Comparison of ENCODE assay signal across 11 cellular contexts in the genomic region with DNA sequence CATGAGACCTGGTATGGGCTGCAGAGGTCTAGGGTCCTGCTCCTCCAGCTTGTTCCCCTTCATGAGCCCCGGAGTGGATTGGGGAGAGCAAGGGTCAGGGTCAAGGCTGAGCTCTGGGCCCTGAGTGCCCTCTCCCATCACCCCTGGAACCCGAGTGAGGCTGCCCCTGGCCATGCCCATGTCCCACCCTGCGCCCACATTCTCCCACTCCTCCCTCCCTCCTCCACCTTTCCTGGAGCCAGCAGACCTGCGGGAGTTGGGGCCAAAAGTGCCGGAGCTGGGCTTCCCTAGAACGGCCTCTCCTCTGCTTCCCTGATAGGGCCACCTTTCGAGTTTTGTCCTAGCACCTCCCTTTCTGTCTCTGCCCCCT. TPM values are rescaled to one million over a fixed set of nuclear protein-coding genes. Genes with fewer than 3 reads are reported as not detected.
DNase-seq lines count a peak whose midpoint lies in the region; ATAC-seq and TF ChIP-seq lines count a peak whose summit lies in the region.
"Had no signal": no experiment of that assay in that cellular context is flagged by ENCODE, and none has a peak within 500 bp of the region (broad histone marks: within the 10 kb centered on the region; RNA-seq: fewer than 3 reads in every experiment).

No MANE protein-coding gene starts in this region.

- no peak for TF ChIP-seq CTCF in Caco-2 (IDR thresholded peaks at IDR 0.05; ENCODE audit: insufficient read depth in 1 of 2, low read depth in 1 of 2, low read length in 1 of 2, severe bottlenecking in 1 of 2, unreplicated experiment in 1 of 2)
- TF ChIP-seq CTCF in RWPE2 (IDR thresholded peaks at IDR 0.05; ENCODE audit: poor library complexity, severe bottlenecking) = no peak

- peak overlapping the region; percentile 27 for H4K91ac ChIP-seq in trophoblast cell (ENCODE audit: low read depth, low read length)

- no peak overlapping the region for H2BK120ac ChIP-seq in trophoblast cell (ENCODE audit: insufficient read depth, low read length, poor library complexity)

- H3K4me1 Mint-ChIP-seq in Caco-2 (ENCODE audit: low read depth, unreplicated experiment) = peaks cover 62% of the 10 kb centered on the region
- H3K4me1 Mint-ChIP-seq in stimulated activated naive B cell treated with anti-CD40 and anti-IgM and Interleukin-4, amounts not matched to agents 10 μg/mL and 1 μg/mL and 100 μg/mL, for 72 hours = peaks cover 0 to 4% of the 10 kb centered on the region in 2 donors

- H3K4me2 ChIP-seq in trophoblast cell (ENCODE audit: low read length) = no peak overlapping the region

- H2AK5ac ChIP-seq in trophoblast cell (ENCODE audit: low read length) = peak overlapping the region; percentile 60

- peak overlapping the region; percentile 87 for H2BK12ac ChIP-seq in trophoblast cell (ENCODE audit: low read length)

- no peak overlapping the region for H3K9ac ChIP-seq in trophoblast cell (ENCODE audit: low read length)

- peaks cover 14% of the 10 kb centered on the region for H3K36me3 Mint-ChIP-seq in Caco-2 (ENCODE audit: insufficient read depth, unreplicated experiment)
- H3K36me3 Mint-ChIP-seq in stimulated activated naive B cell treated with anti-CD40 and anti-IgM and Interleukin-4, amounts not matched to agents 10 μg/mL and 1 μg/mL and 100 μg/mL, for 72 hours = no peaks in the 10 kb centered on the region

- no peak for ATAC-seq in RWPE2 (ENCODE audit: low read depth)
- ATAC-seq in stimulated activated naive B cell treated with anti-CD40 and anti-IgM and Interleukin-4, amounts not matched to agents 10 μg/mL and 1 μg/mL and 100 μg/mL, for 72 hours (replicated peaks) = no peak

- H3K4ac ChIP-seq in trophoblast cell (ENCODE audit: low read depth, low read length) = peak overlapping the region; percentile 23

- H4K8ac ChIP-seq in trophoblast cell (ENCODE audit: low read depth, low read length) = peak overlapping the region; percentile 3

- H3K4me1 ChIP-seq in Caco-2 = peaks cover 82% of the 10 kb centered on the region
- peaks cover 41% of the 10 kb centered on the region for H3K4me1 ChIP-seq in RWPE2 (ENCODE audit: insufficient read depth, poor library complexity, severe bottlenecking)
- peaks cover 11% of the 10 kb centered on the region for H3K4me1 ChIP-seq in iPS DF 6.9 (ENCODE audit: control insufficient read depth, insufficient read depth, low read length)
- peaks cover 44 to 59% of the 10 kb centered on the region in 2 experiments for H3K4me1 ChIP-seq in trophoblast cell (ENCODE audit: control insufficient read depth in 1 of 2, insufficient read depth in 2 of 2, low read length in 2 of 2)
- H3K4me1 ChIP-seq in SJCRH30 = peaks cover 37% of the 10 kb centered on the region

- H3K36me3 ChIP-seq in Caco-2 (ENCODE audit: control insufficient read depth, insufficient read depth, low read length) (no peaks in the 10 kb centered on the region), RWPE2 (ENCODE audit: low read depth) (peaks cover 36% of the 10 kb centered on the region), iPS DF 6.9 (ENCODE audit: control insufficient read depth, insufficient read depth, low read length) (no peaks in the 10 kb centered on the region), trophoblast cell (ENCODE audit: control insufficient read depth in 1 of 2, insufficient read depth in 2 of 2, low read length in 2 of 2) (no peaks in the 10 kb centered on the region), SJCRH30 (no peaks in the 10 kb centered on the region)

- no peaks in the 10 kb centered on the region for H3K79me2 ChIP-seq in trophoblast cell (ENCODE audit: control insufficient read depth, insufficient read depth, low read length, poor library complexity)

- H3K18ac ChIP-seq in trophoblast cell (ENCODE audit: low read length) = peak overlapping the region; percentile 51

- no peaks in the 10 kb centered on the region for H3K9me3 Mint-ChIP-seq in Caco-2 (ENCODE audit: unreplicated experiment)
- no peaks in the 10 kb centered on the region for H3K9me3 Mint-ChIP-seq in stimulated activated naive B cell treated with anti-CD40 and anti-IgM and Interleukin-4, amounts not matched to agents 10 μg/mL and 1 μg/mL and 100 μg/mL, for 72 hours

- H3K79me1 ChIP-seq in trophoblast cell (ENCODE audit: low read length) = peaks cover 28% of the 10 kb centered on the region

- WGBS in iPS DF 6.9 (ENCODE audit: insufficient coverage, insufficient read length) = no CpG with 5 or more reads among the region's 7 CpGs
- WGBS in trophoblast cell (ENCODE audit: extremely low coverage, insufficient coverage, insufficient read length) = no CpG with 5 or more reads among the region's 7 CpGs

- no peak for DNase-seq in Caco-2
- no peak for DNase-seq in RWPE2 (ENCODE audit: low spot score)
- DNase-seq in iPS DF 6.9 (ENCODE audit: low read depth, low spot score) = no peak
- no peak for DNase-seq in trophoblast cell
- DNase-seq in stimulated activated naive B cell treated with anti-CD40 and anti-IgM and Interleukin-4, amounts not matched to agents 10 μg/mL and 1 μg/mL and 100 μg/mL, for 72 hours = no peak
- no peak for DNase-seq in SKM-1 treated with dmso at 0.1 percent for 144 hours (lab: John Stamatoyannopoulos, UW; ENCODE audit: unreplicated experiment)
- no peak for DNase-seq in NCI-H774 (lab: John Stamatoyannopoulos, UW)
- DNase-seq in SJCRH30 = no peak
- DNase-seq: GDM1; NCI-H1436 treated with DMSO at 0.1 percent for 48 hours; stimulated activated CD4-positive, alpha-beta T cell treated with anti-CD3 and anti-CD28 coated beads, Interleukin-4, amount 100 ng/mL, for 4 hours had no signal

- H3K9me3 ChIP-seq in Caco-2 = no peaks in the 10 kb centered on the region
- H3K9me3 ChIP-seq in RWPE2 (ENCODE audit: severe bottlenecking) = no peaks in the 10 kb centered on the region
- H3K9me3 ChIP-seq in iPS DF 6.9 (ENCODE audit: control insufficient read depth, insufficient read depth, low read length) = no peaks in the 10 kb centered on the region
- peaks cover 1% of the 10 kb centered on the region for H3K9me3 ChIP-seq in trophoblast cell (ENCODE audit: insufficient read depth, low read depth, low read length)
- no peaks in the 10 kb centered on the region for H3K9me3 ChIP-seq in SJCRH30 (replicated peaks)

- H4K12ac ChIP-seq in trophoblast cell (ENCODE audit: low read depth, low read length) = no peak overlapping the region

- CTCF ChIA-PET in Caco-2 (lab: Charles Lee) = interaction anchor here (0.6 to 1.8 kb wide), 6 partner anchors 10 to 239 kb away, joined by 4 to 18 read pairs (median 6); no protein-coding TSS in a partner anchor

- peak overlapping the region; percentile 61 for H3K14ac ChIP-seq in trophoblast cell (ENCODE audit: low read length)

- no peak overlapping the region for H2AFZ ChIP-seq in trophoblast cell (ENCODE audit: insufficient read depth, low read length, poor library complexity)

- peak overlapping the region; percentile 94 for H3K27ac Mint-ChIP-seq in Caco-2 (ENCODE audit: unreplicated experiment)
- no peak overlapping the region for H3K27ac Mint-ChIP-seq in stimulated activated naive B cell treated with anti-CD40 and anti-IgM and Interleukin-4, amounts not matched to agents 10 μg/mL and 1 μg/mL and 100 μg/mL, for 72 hours

- intact Hi-C loops in Caco-2 (cut with micrococcal nuclease; ENCODE audit: unreplicated experiment) = loop anchor here (10.0 kb wide), 1 partner anchor 300 kb away; no protein-coding TSS in a partner anchor

- POLR2A ChIA-PET in Caco-2 (lab: Charles Lee) = interaction anchor here (0.6 to 3.5 kb wide), 5 partner anchors 9 to 55 kb away, joined by 3 to 16 read pairs (median 7); a partner anchor contains a TSS

- H2BK5ac ChIP-seq in trophoblast cell (ENCODE audit: low read depth, low read length, poor library complexity) = no peak overlapping the region

- H3K27me3 Mint-ChIP-seq in Caco-2 (ENCODE audit: insufficient read depth, unreplicated experiment) = no peaks in the 10 kb centered on the region
- peaks cover 69 to 82% of the 10 kb centered on the region in 2 donors for H3K27me3 Mint-ChIP-seq in stimulated activated naive B cell treated with anti-CD40 and anti-IgM and Interleukin-4, amounts not matched to agents 10 μg/mL and 1 μg/mL and 100 μg/mL, for 72 hours

- peak overlapping the region; percentile 100 for H3K27ac ChIP-seq in RWPE2 (ENCODE audit: poor library complexity, severe bottlenecking)
- H3K27ac ChIP-seq in iPS DF 6.9 (ENCODE audit: low read length) = no peak overlapping the region
- no peak overlapping the region for H3K27ac ChIP-seq in trophoblast cell (ENCODE audit: low read depth, low read length)
- H3K27ac ChIP-seq in SJCRH30 = no peak overlapping the region

- BruUV-seq in Caco-2 (replicated peaks; lab: Mats Ljungman, UMichigan) = no TSS peak

- peak overlapping the region; percentile 72 for H3K4me3 Mint-ChIP-seq in Caco-2 (ENCODE audit: unreplicated experiment)
- no peak overlapping the region for H3K4me3 Mint-ChIP-seq in stimulated activated naive B cell treated with anti-CD40 and anti-IgM and Interleukin-4, amounts not matched to agents 10 μg/mL and 1 μg/mL and 100 μg/mL, for 72 hours

- no peaks in the 10 kb centered on the region for H3K27me3 ChIP-seq in Caco-2 (replicated peaks; ENCODE audit: control insufficient read depth, insufficient read depth, low read length)
- H3K27me3 ChIP-seq in RWPE2 (ENCODE audit: insufficient read depth, poor library complexity, severe bottlenecking) = no peaks in the 10 kb centered on the region
- H3K27me3 ChIP-seq in iPS DF 6.9 (ENCODE audit: control insufficient read depth, insufficient read depth, low read length) = no peaks in the 10 kb centered on the region
- H3K27me3 ChIP-seq in trophoblast cell (ENCODE audit: insufficient read depth, low read length) = no peaks in the 10 kb centered on the region
- no peaks in the 10 kb centered on the region for H3K27me3 ChIP-seq in SJCRH30

- H3K23ac ChIP-seq in trophoblast cell (ENCODE audit: low read length) = no peak overlapping the region

- H3K4me3 ChIP-seq in Caco-2 (ENCODE audit: low read depth, low read length) = no peak overlapping the region
- peak overlapping the region; percentile 61 for H3K4me3 ChIP-seq in RWPE2 (ENCODE audit: severe bottlenecking)
- peak overlapping the region; percentile 64; the same call in 1 of the 2 replicates for H3K4me3 ChIP-seq in iPS DF 6.9 (ENCODE audit: low read length)
- H3K4me3 ChIP-seq in trophoblast cell (ENCODE audit: low read depth, low read length) = no peak overlapping the region
- no peak overlapping the region for H3K4me3 ChIP-seq in SJCRH30

RNA-seq across cellular contexts. Expression of a gene that starts 0.6 kb away (rescaled TPM):
- 52.6 and 53.5 TPM in 2 replicates for total RNA-seq in Caco-2 (2022)
- 2.3 and 2.7 TPM in 2 replicates for polyA plus RNA-seq in trophoblast cell (2013)
- total RNA-seq in SJCRH30 (2014; rRNA removed; shearing (Covaris generic)) = not detected in 2 replicates

RNA-seq across cellular contexts. Expression of a gene that starts 9.2 kb away (rescaled TPM):
- 194 and 197 TPM in 2 replicates for total RNA-seq in Caco-2 (2022)
- polyA plus RNA-seq in trophoblast cell (2013) = 34.3 and 34.8 TPM in 2 replicates
- total RNA-seq in SJCRH30 (2014; rRNA removed; shearing (Covaris generic)) = 14.7 and 16.5 TPM in 2 replicates

RNA-seq across cellular contexts. Expression of a gene that starts 32.9 kb away (rescaled TPM):
- total RNA-seq in Caco-2 (2022) = 79.0 and 79.4 TPM in 2 replicates
- polyA plus RNA-seq in trophoblast cell (2013) = 81.0 and 90.7 TPM in 2 replicates
- total RNA-seq in SJCRH30 (2014; rRNA removed; shearing (Covaris generic)) = 34.3 and 40.2 TPM in 2 replicates

Comparison
In these comparisons a context has a peak if more than half of its experiments do, and no peak if none do; other contexts are left out.
1. H3K4me3 ChIP-seq: peak in RWPE2 (single experiment) and iPS DF 6.9 (single experiment); none in Caco-2 (single experiment), trophoblast cell (single experiment) and SJCRH30 (single experiment).
2. RNA of a gene that starts 0.6 kb away (total RNA-seq): 52.6 to 53.5 TPM in Caco-2; not detected in SJCRH30; every median in the first group is over 10 times any median in the second.
3. RNA of a gene that starts 9.2 kb away (total RNA-seq): 194 to 197 TPM in Caco-2; 14.7 to 16.5 TPM in SJCRH30; every median in the first group is over 10 times any median in the second.